In genomic region chr17:78908426-78908825, GRCh38 we compare ENCODE assay signal across 23 cellular contexts. TPM values are rescaled to one million over a fixed set of nuclear protein-coding genes. Genes with fewer than 3 reads are reported as not detected.
DNase-seq lines count a peak whose midpoint lies in the region; ATAC-seq, FAIRE-seq and TF ChIP-seq lines count a peak whose summit lies in the region.
"Had no signal": no experiment of that assay in that cellular context is flagged by ENCODE, and none has a peak within 500 bp of the region (broad histone marks: within the 10 kb centered on the region; RNA-seq: fewer than 3 reads in every experiment).

No MANE protein-coding gene starts in this region.

- intact Hi-C loops in HepG2 (cut with micrococcal nuclease; ENCODE audit: unreplicated experiment): no loop called here
- intact Hi-C loops in right lobe of liver (cut with DNase I): no loop called here

- H3K79me1 ChIP-seq in mesenchymal stem cell (replicated peaks; ENCODE audit: low read length, poor library complexity, severe bottlenecking): peaks cover 29% of the 10 kb centered on the region

- H3K9me3 ChIP-seq in HepG2 (ENCODE audit: low read length): no peaks in the 10 kb centered on the region
- no peaks in the 10 kb centered on the region for H3K9me3 ChIP-seq in right lobe of liver
- no peaks in the 10 kb centered on the region for H3K9me3 ChIP-seq in mesenchymal stem cell (ENCODE audit: control insufficient read depth, low read length)
- H3K9me3 ChIP-seq: SK-N-SH had no signal

- no peak overlapping the region for H2BK5ac ChIP-seq in mesenchymal stem cell (ENCODE audit: low read depth, low read length, poor library complexity, severe bottlenecking)

- H3K27ac Mint-ChIP-seq in type B pancreatic cell: peak overlapping the region; percentile 72
- H3K27ac Mint-ChIP-seq: stimulated activated naive CD8-positive, alpha-beta T cell treated with anti-CD3 and anti-CD28 coated beads, Interleukin-15, Interleukin-2, amounts not matched to agents 100 ng/mL and 50 ng/mL, for 24 hours had no signal

- H4K8ac ChIP-seq in mesenchymal stem cell (ENCODE audit: low read length): no peak overlapping the region

- no peaks in the 10 kb centered on the region for H3K27me3 Mint-ChIP-seq in type B pancreatic cell
- H3K27me3 Mint-ChIP-seq: stimulated activated naive CD8-positive, alpha-beta T cell treated with anti-CD3 and anti-CD28 coated beads, Interleukin-15, Interleukin-2, amounts not matched to agents 100 ng/mL and 50 ng/mL, for 24 hours had no signal

- H3K36me3 Mint-ChIP-seq in type B pancreatic cell: peaks cover 24% of the 10 kb centered on the region

- H3K27ac ChIP-seq in HepG2 (ENCODE audit: extremely low read length, insufficient read depth, low read length): no peak overlapping the region
- no peak overlapping the region for H3K27ac ChIP-seq in right lobe of liver
- H3K27ac ChIP-seq in mesenchymal stem cell (ENCODE audit: low read length, poor library complexity, severe bottlenecking): no peak overlapping the region
- H3K27ac ChIP-seq: hepatocyte had no signal

- no peaks in the 10 kb centered on the region; a peak in 1 of 5 replicates for H3K36me3 ChIP-seq in HepG2 (replicated peaks in 1 of 2; ENCODE audit: control insufficient read depth in 1 of 2, insufficient read depth in 2 of 2, low read length in 2 of 2)
- no peaks in the 10 kb centered on the region for H3K36me3 ChIP-seq in right lobe of liver
- peaks cover 24 to 74% of the 10 kb centered on the region in 2 experiments for H3K36me3 ChIP-seq in mesenchymal stem cell (ENCODE audit: control insufficient read depth in 1 of 2, insufficient read depth in 2 of 2, low read depth in 1 of 2, low read length in 2 of 2)

- H3K14ac ChIP-seq in mesenchymal stem cell (ENCODE audit: low read length in 2 of 2): peak overlapping the region in 1 of 2 experiments; percentile 41

- no peaks in the 10 kb centered on the region for H3K79me2 ChIP-seq in HepG2 (ENCODE audit: insufficient read depth, low read length)

- no peak overlapping the region for H3K4ac ChIP-seq in mesenchymal stem cell (ENCODE audit: low read depth in 1 of 2, low read length in 2 of 2)

- peak overlapping the region in 1 of 2 experiments; percentile 11 for H3K23ac ChIP-seq in mesenchymal stem cell (ENCODE audit: low read length in 2 of 2)

- in situ Hi-C loops in HepG2 (cut with HindIII; ENCODE audit: extremely low pct_ligation_motif_present, low pct_unique_long_range_greater_than_20kb): no loop called here

- H2BK120ac ChIP-seq in mesenchymal stem cell (ENCODE audit: low read depth, low read length): no peak overlapping the region

- H4K91ac ChIP-seq in mesenchymal stem cell (ENCODE audit: low read length): no peak overlapping the region

- H3K4me1 ChIP-seq in HepG2 (ENCODE audit: insufficient read depth, low read length) (peaks cover 16% of the 10 kb centered on the region), right lobe of liver (no peaks in the 10 kb centered on the region), mesenchymal stem cell (ENCODE audit: control insufficient read depth, insufficient read depth, low read depth, low read length) (peaks cover 20% of the 10 kb centered on the region)

- H2BK12ac ChIP-seq in mesenchymal stem cell (ENCODE audit: low read length in 2 of 2): no peak overlapping the region

- no peak for TF ChIP-seq CTCF in HepG2 (CRISPR knock-in tag; IDR thresholded peaks at IDR 0.05)
- TF ChIP-seq CTCF in right lobe of liver (IDR thresholded peaks at IDR 0.05): no peak
- no peak for TF ChIP-seq CTCF in type B pancreatic cell (conservative IDR thresholded peaks at IDR 0.05)

- H3K4me2 ChIP-seq in HepG2 (ENCODE audit: low read depth, low read length) (no peak overlapping the region), mesenchymal stem cell (ENCODE audit: low read length, poor library complexity, severe bottlenecking) (no peak overlapping the region)
- H3K4me2 ChIP-seq: hepatocyte, SK-N-SH had no signal

- H4K20me1 ChIP-seq in HepG2 (ENCODE audit: insufficient read depth, low read length): no peaks in the 10 kb centered on the region

- TF ChIP-seq EP300 in HepG2 (IDR thresholded peaks at IDR 0.05; ENCODE audit: low read depth in 2 of 2, low read length in 2 of 2) (no peak), HepG2 (CRISPR knock-in tag; IDR thresholded peaks at IDR 0.05; ENCODE audit: borderline replicate concordance) (no peak)

- no peak overlapping the region for H3K4me3 Mint-ChIP-seq in type B pancreatic cell
- H3K4me3 Mint-ChIP-seq: stimulated activated naive CD8-positive, alpha-beta T cell treated with anti-CD3 and anti-CD28 coated beads, Interleukin-15, Interleukin-2, amounts not matched to agents 100 ng/mL and 50 ng/mL, for 24 hours had no signal

- TF ChIP-seq RAD21 in HepG2 (CRISPR knock-in tag; IDR thresholded peaks at IDR 0.05): no peak

- TF ChIP-seq POLR2A in HepG2 (IDR thresholded peaks at IDR 0.05; ENCODE audit: insufficient read depth in 1 of 2, low read depth in 2 of 2, low read length in 2 of 2) (no peak), right lobe of liver (IDR thresholded peaks at IDR 0.05) (no peak)

- POLR2A ChIA-PET in HepG2 (lab: Yijun Ruan, JAX): interaction anchor here (0.9 to 1.3 kb wide), 3 partner anchors 12 to 71 kb away, joined by 3 to 4 read pairs (median 3); partner anchors contain the start of gene LGALS3BP

- BruUV-seq in HepG2 (replicated peaks; lab: Mats Ljungman, UMichigan): no TSS peak

- peak overlapping the region; percentile 10 for H2AK5ac ChIP-seq in mesenchymal stem cell (ENCODE audit: low read length, severe bottlenecking)

- ATAC-seq in HepG2 (no peak; the same call in 2 of the 3 replicates), right lobe of liver (no peak)
- ATAC-seq: Panc1 had no signal

- H3K27me3 ChIP-seq in HepG2 (ENCODE audit: control insufficient read depth in 1 of 2, insufficient read depth in 2 of 2, low read length in 2 of 2) (no peaks in the 10 kb centered on the region), right lobe of liver (no peaks in the 10 kb centered on the region), mesenchymal stem cell (ENCODE audit: control insufficient read depth in 1 of 2, insufficient read depth in 1 of 2, low read length in 2 of 2) (no peaks in the 10 kb centered on the region)
- H3K27me3 ChIP-seq: hepatocyte had no signal

- no peak for FAIRE-seq in HepG2 (lab: Jason Lieb, UNC)
- FAIRE-seq: islet of Langerhans had no signal

- H3K4me1 Mint-ChIP-seq in type B pancreatic cell (ENCODE audit: unreplicated experiment): peaks cover 29% of the 10 kb centered on the region

- H2AFZ ChIP-seq in HepG2 (ENCODE audit: low read length): no peak overlapping the region
- no peak overlapping the region for H2AFZ ChIP-seq in mesenchymal stem cell (ENCODE audit: low read depth, low read length)
- H2AFZ ChIP-seq: hepatocyte had no signal

- H2BK15ac ChIP-seq in mesenchymal stem cell (ENCODE audit: low read depth, poor library complexity, severe bottlenecking): no peak overlapping the region

- 16% methylated on average over 4 of the region's 4 CpGs for WGBS in HepG2 (ENCODE audit: low lambda C conversion rate)
- WGBS in right lobe of liver (ENCODE audit: insufficient coverage, low coverage, low lambda C conversion rate, missing lambda C conversion rate): 22% methylated on average over 4 of the region's 4 CpGs
- WGBS in mesenchymal stem cell: 92% methylated on average over 3 of the region's 4 CpGs

- H3K9me3 Mint-ChIP-seq in type B pancreatic cell: no peaks in the 10 kb centered on the region
- H3K9me3 Mint-ChIP-seq: stimulated activated naive CD8-positive, alpha-beta T cell treated with anti-CD3 and anti-CD28 coated beads, Interleukin-15, Interleukin-2, amounts not matched to agents 100 ng/mL and 50 ng/mL, for 24 hours had no signal

- H3K9ac ChIP-seq in HepG2 (ENCODE audit: insufficient read depth, low read depth, low read length): no peak overlapping the region
- no peak overlapping the region for H3K9ac ChIP-seq in mesenchymal stem cell (ENCODE audit: low read length)
- H3K9ac ChIP-seq: SK-N-SH had no signal

- DNase-seq in HepG2 (ENCODE audit: low spot score) (peak; percentile 33), right lobe of liver (no peak), NCI-H345 treated with DMSO at 0.1 percent for 48 hours (lab: John Stamatoyannopoulos, UW; ENCODE audit: unreplicated experiment) (peak; percentile 63), mesenchymal stem cell (no peak), type B pancreatic cell (ENCODE audit: extremely low spot score, unreplicated experiment) (no peak), iPS-NIHi11 (ENCODE audit: low spot score) (no peak), NCI-H748 (lab: John Stamatoyannopoulos, UW; ENCODE audit: unreplicated experiment) (no peak)
- DNase-seq: activated CD4-positive, alpha-beta T cell treated with anti-CD3 and anti-CD28 coated beads, Interleukin-2, amount 50 U/mL, for 4 hours; activated CD8-positive, alpha-beta memory T cell treated with anti-CD3 and anti-CD28 coated beads, Interleukin-2, amount 50 U/mL, for 48 hours; activated effector memory CD4-positive, alpha-beta T cell treated with Interleukin-2 at 50 U/mL for 16 hours; effector CD8-positive, alpha-beta T cell; foreskin melanocyte; KG1; NCI-H2227 treated with DMSO at 0.1 percent for 48 hours; SK-N-SH; stimulated activated CD4-positive, alpha-beta T cell treated with anti-CD3 and anti-CD28 coated beads, Interleukin-2, amount 100 ng/mL, for 24 hours had no signal

- H3K4me3 ChIP-seq in HepG2 (replicated peaks in 1 of 3; ENCODE audit: insufficient read depth in 1 of 3, low read depth in 2 of 3, low read length in 3 of 3) (no peak overlapping the region), right lobe of liver (no peak overlapping the region), mesenchymal stem cell (ENCODE audit: insufficient read depth in 1 of 2, low read depth in 1 of 2, low read length in 2 of 2) (no peak overlapping the region)
- H3K4me3 ChIP-seq: hepatocyte, lung had no signal

- CTCF ChIA-PET in HepG2 (lab: Yijun Ruan, JAX; ENCODE audit: low intra/inter-chr PET ratio, low total read pairs): no interaction called here

- H3K18ac ChIP-seq in mesenchymal stem cell (ENCODE audit: low read depth in 1 of 2, low read length in 2 of 2): no peak overlapping the region

RNA-seq across cellular contexts. Expression of gene CEP295NL, which starts 5.4 kb away (rescaled TPM):
- total RNA-seq in HepG2 (2016; rRNA removed; fragmentation: Illumina TruSeq; extraction: Trizol): not detected in 2 replicates
- not detected in 2 replicates for total RNA-seq in HepG2 (2016; cell fraction: cytosol; rRNA removed; fragmentation: Illumina TruSeq; extraction: Trizol; ENCODE audit: low read depth)
- 0.06 TPM in 1 of 2 replicates, not detected in the other for total RNA-seq in HepG2 (2016; cell fraction: insoluble cytoplasmic fraction; rRNA removed; fragmentation: Illumina TruSeq; extraction: Trizol)
- not detected in 2 replicates for total RNA-seq in HepG2 (2016; cell fraction: membrane; rRNA removed; fragmentation: Illumina TruSeq; extraction: Trizol)
- not detected in 2 replicates for total RNA-seq in HepG2 (2016; cell fraction: nucleus; rRNA removed; fragmentation: Illumina TruSeq; extraction: Trizol)
- polyA plus RNA-seq in HepG2 (2011; rRNA removed): not detected in 2 replicates
- polyA plus RNA-seq in HepG2 (2011; cell fraction: cytosol; rRNA removed): not detected in 2 replicates
- 0.14 and 0.31 TPM in 2 replicates for polyA plus RNA-seq in HepG2 (2011; cell fraction: nucleus; rRNA removed)
- polyA plus RNA-seq in HepG2 (2012): 0.07 and 0.13 TPM in 2 replicates
- not detected in 2 replicates for polyA plus RNA-seq in HepG2 (2016; cell fraction: cytosol; fragmentation: Illumina TruSeq; extraction: Trizol; ENCODE audit: low read depth)
- not detected in 2 replicates for polyA plus RNA-seq in HepG2 (2016; cell fraction: insoluble cytoplasmic fraction; fragmentation: Illumina TruSeq; extraction: Trizol; ENCODE audit: low read depth)
- polyA plus RNA-seq in HepG2 (2016; cell fraction: membrane; fragmentation: Illumina TruSeq; extraction: Trizol; ENCODE audit: low read depth): not detected in 2 replicates
- polyA plus RNA-seq in HepG2 (2016; cell fraction: nucleus; fragmentation: Illumina TruSeq; extraction: Trizol; ENCODE audit: insufficient read depth, low read depth): not detected in 2 replicates
- polyA minus RNA-seq in HepG2 (2011; rRNA and poly(A)+ RNA removed; ENCODE audit: low replicate concordance): 1.2 TPM in 1 of 2 replicates, not detected in the other
- not detected in 2 replicates for polyA minus RNA-seq in HepG2 (2011; cell fraction: cytosol; rRNA and poly(A)+ RNA removed)
- 1.5 and 1.6 TPM in 2 replicates for polyA minus RNA-seq in HepG2 (2011; cell fraction: nucleus; rRNA and poly(A)+ RNA removed)
- total RNA-seq in right lobe of liver: 1 to 10 TPM in 1 of 6 experiments, under 1 TPM in 5; 0.19 to 1.0 (median 0.53) TPM
- polyA plus RNA-seq in mesenchymal stem cell (2013, experiment 1 of 2): 0.04 TPM
- 0.05 TPM for polyA plus RNA-seq in mesenchymal stem cell (2013, experiment 2 of 2)
- 3.8 and 4.4 TPM in 2 replicates for total RNA-seq in type B pancreatic cell (ENCODE audit: low replicate concordance)
- total RNA-seq: H4; T-helper 2 cell treated with Interferon-gamma antibody and Interleukin-4, amounts not matched to agents 100 ng/mL and 5 ng/mL, for 36 hours had no signal

RNA-seq across cellular contexts. Expression of gene TIMP2, which starts 16.8 kb away (rescaled TPM):
- total RNA-seq in HepG2 (2016; rRNA removed; fragmentation: Illumina TruSeq; extraction: Trizol) (2.2 and 3.8 TPM in 2 replicates), right lobe of liver (10 to 100 TPM; 18.9 to 36.1 (median 26.7) TPM), type B pancreatic cell (ENCODE audit: low replicate concordance) (125 and 192 TPM in 2 replicates)
- 1.4 and 1.7 TPM in 2 replicates for total RNA-seq in HepG2 (2016; cell fraction: cytosol; rRNA removed; fragmentation: Illumina TruSeq; extraction: Trizol; ENCODE audit: low read depth)
- 1.7 and 3.9 TPM in 2 replicates for total RNA-seq in HepG2 (2016; cell fraction: insoluble cytoplasmic fraction; rRNA removed; fragmentation: Illumina TruSeq; extraction: Trizol)
- total RNA-seq in HepG2 (2016; cell fraction: membrane; rRNA removed; fragmentation: Illumina TruSeq; extraction: Trizol): 3.3 and 3.4 TPM in 2 replicates
- 6.3 and 8.0 TPM in 2 replicates for total RNA-seq in HepG2 (2016; cell fraction: nucleus; rRNA removed; fragmentation: Illumina TruSeq; extraction: Trizol)
- 8.5 and 11.7 TPM in 2 replicates for polyA plus RNA-seq in HepG2 (2011; rRNA removed)
- 8.0 and 12.6 TPM in 2 replicates for polyA plus RNA-seq in HepG2 (2011; cell fraction: cytosol; rRNA removed)
- polyA plus RNA-seq in HepG2 (2011; cell fraction: nucleus; rRNA removed): 10.4 and 13.8 TPM in 2 replicates
- 25.0 and 33.2 TPM in 2 replicates for polyA plus RNA-seq in HepG2 (2012)
- polyA plus RNA-seq in HepG2 (2016; cell fraction: cytosol; fragmentation: Illumina TruSeq; extraction: Trizol; ENCODE audit: low read depth): 3.0 and 3.2 TPM in 2 replicates
- 3.9 and 5.4 TPM in 2 replicates for polyA plus RNA-seq in HepG2 (2016; cell fraction: insoluble cytoplasmic fraction; fragmentation: Illumina TruSeq; extraction: Trizol; ENCODE audit: low read depth)
- polyA plus RNA-seq in HepG2 (2016; cell fraction: membrane; fragmentation: Illumina TruSeq; extraction: Trizol; ENCODE audit: low read depth): 4.0 and 5.0 TPM in 2 replicates
- polyA plus RNA-seq in HepG2 (2016; cell fraction: nucleus; fragmentation: Illumina TruSeq; extraction: Trizol; ENCODE audit: insufficient read depth, low read depth): 18.4 and 18.6 TPM in 2 replicates
- polyA minus RNA-seq in HepG2 (2011; rRNA and poly(A)+ RNA removed; ENCODE audit: low replicate concordance): 10.0 and 25.5 TPM in 2 replicates
- 11.5 and 14.6 TPM in 2 replicates for polyA minus RNA-seq in HepG2 (2011; cell fraction: cytosol; rRNA and poly(A)+ RNA removed)
- polyA minus RNA-seq in HepG2 (2011; cell fraction: nucleus; rRNA and poly(A)+ RNA removed): 4.2 and 6.2 TPM in 2 replicates
- polyA plus RNA-seq in mesenchymal stem cell (2013, experiment 1 of 2): 391 TPM
- polyA plus RNA-seq in mesenchymal stem cell (2013, experiment 2 of 2): 397 TPM

Comparison
In these comparisons a context has a peak if more than half of its experiments do, and no peak if none do; other contexts are left out.
1. DNase-seq: peak in HepG2 (single experiment) and NCI-H345 treated with DMSO at 0.1 percent for 48 hours (single experiment); none in right lobe of liver (0 of 3), mesenchymal stem cell (single experiment), type B pancreatic cell (single experiment), iPS-NIHi11 (single experiment) and NCI-H748 (single experiment).